In genomic region chr9:32384364-32385134, GRCh38 we compare ENCODE assay signal across 8 cellular contexts. TPM values are rescaled to one million over a fixed set of nuclear protein-coding genes. Genes with fewer than 3 reads are reported as not detected.
DNase-seq lines count a peak whose midpoint lies in the region; ATAC-seq, FAIRE-seq and TF ChIP-seq lines count a peak whose summit lies in the region.

ACO1 (plus strand) TSS chr9:32384643; CDS start chr9:32405507, 20,864 bp downstream.

- peak within 1 kb of the TSS; percentile 72 for H3K4me3 Mint-ChIP-seq in central memory CD8-positive, alpha-beta T cell

- no peak for FAIRE-seq in kidney (lab: Jason Lieb, UNC)

- DNase-seq in AG08396 (ENCODE audit: low spot score) (peak; percentile 98), NCI-H2227 (lab: John Stamatoyannopoulos, UW; ENCODE audit: unreplicated experiment) (peak; percentile 85), kidney (peak; percentile 96)
- DNase-seq in activated CD4-positive, CD25-positive, alpha-beta regulatory T cell treated with anti-CD3 and anti-CD28 coated beads, Interleukin-2, amount 50 U/mL, for 72 hours: peak; percentile 86
- peak; percentile 68 to 75 for DNase-seq in central memory CD8-positive, alpha-beta T cell (ENCODE audit: low spot score in 2 of 2)
- DNase-seq in stimulated activated CD4-positive, alpha-beta T cell treated with anti-CD3 and anti-CD28 coated beads, Interleukin-15, amount 100 ng/mL, for 1 hour (ENCODE audit: low read depth in 1 of 2, low spot score in 1 of 2): peak; percentile 74 to 80

- H3K9me3 Mint-ChIP-seq in central memory CD8-positive, alpha-beta T cell: no peaks in the 10 kb centered on the region

- peak within 1 kb of the TSS; percentile 35 to 93 for H3K9ac ChIP-seq in kidney (ENCODE audit: low read length in 2 of 2)

- ATAC-seq in GM18868 (IDR thresholded peaks at IDR 0.05; ENCODE audit: unreplicated experiment): peak; percentile 96
- peak; percentile 97 for ATAC-seq in HG03097 (IDR thresholded peaks at IDR 0.05; ENCODE audit: low FRiP score, unreplicated experiment)
- ATAC-seq in central memory CD8-positive, alpha-beta T cell (replicated peaks; ENCODE audit: extremely low read depth, poor library complexity, severe bottlenecking): peak; percentile 93

- no peak within 1 kb of the TSS for H3K27ac Mint-ChIP-seq in central memory CD8-positive, alpha-beta T cell (ENCODE audit: low read depth)

- peaks cover 6 to 14% of the 10 kb centered on the region in 2 donors for H3K4me1 ChIP-seq in kidney (ENCODE audit: control insufficient read depth in 1 of 2, insufficient read depth in 1 of 2, low read depth in 1 of 2, low read length in 2 of 2)

- intact Hi-C loops in kidney (cut with DNase I): loop anchor here (10.0 kb wide), 1 partner anchor 50 kb away; no protein-coding TSS in a partner anchor

- H3K36me3 ChIP-seq in kidney (ENCODE audit: control insufficient read depth in 1 of 2, insufficient read depth in 2 of 2, low read length in 2 of 2): no peaks in the 10 kb centered on the region

- no peaks in the 10 kb centered on the region for H3K9me3 ChIP-seq in kidney (ENCODE audit: control insufficient read depth in 1 of 2, low read length in 2 of 2)

- peak within 1 kb of the TSS; percentile 90 to 94 for H3K27ac ChIP-seq in kidney (ENCODE audit: low read depth in 2 of 2, low read length in 2 of 2)

- TF ChIP-seq CTCF in kidney (IDR thresholded peaks at IDR 0.05; ENCODE audit: borderline replicate concordance, extremely low read depth, insufficient read depth): no peak

- H3K27me3 Mint-ChIP-seq in central memory CD8-positive, alpha-beta T cell: peaks cover 30% of the 10 kb centered on the region

- peak within 1 kb of the TSS; percentile 94 to 97 for H3K4me3 ChIP-seq in kidney (ENCODE audit: low read length in 2 of 2)

- H3K4me1 Mint-ChIP-seq in central memory CD8-positive, alpha-beta T cell: peaks cover 7% of the 10 kb centered on the region

- no peaks in the 10 kb centered on the region for H3K36me3 Mint-ChIP-seq in central memory CD8-positive, alpha-beta T cell (ENCODE audit: insufficient read depth)

RNA-seq across cellular contexts. Expression of gene ACO1, which starts in this region (rescaled TPM):
- total RNA-seq in kidney: 36.8 TPM
- polyA plus RNA-seq in kidney (ENCODE audit: insufficient read depth, low read depth, low replicate concordance): 70.5 TPM

Comparison
In these comparisons a context has a peak if more than half of its experiments do, and no peak if none do; other contexts are left out.
1. Peak in every context shown above with its lines: DNase-seq, ATAC-seq, H3K4me3 ChIP-seq and H3K27ac ChIP-seq.